In the genomic region with DNA sequence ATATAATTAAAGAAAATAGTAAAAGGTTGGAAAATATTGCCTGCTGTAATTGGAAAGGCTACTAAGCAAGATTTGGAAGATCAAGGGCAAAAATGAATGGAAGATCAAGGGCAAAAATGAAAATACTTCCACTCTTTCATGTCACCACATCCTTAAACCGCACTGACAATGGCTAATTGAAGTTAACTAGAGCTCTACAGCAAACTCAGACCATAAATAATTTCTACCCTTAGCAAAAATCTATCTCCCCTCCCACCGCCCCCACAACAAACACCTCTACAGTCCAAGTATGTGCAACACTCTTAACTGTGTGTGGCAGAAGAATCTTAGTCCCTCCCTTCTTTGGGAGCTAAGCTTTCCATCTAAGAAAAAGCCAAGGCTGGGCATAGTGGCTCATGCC, we compare ENCODE assay signal across 19 cellular contexts. TPM values are rescaled to one million over a fixed set of nuclear protein-coding genes. Genes with fewer than 3 reads are reported as not detected.
DNase-seq lines count a peak whose midpoint lies in the region; ATAC-seq, FAIRE-seq and TF ChIP-seq lines count a peak whose summit lies in the region.
"Had no signal": no experiment of that assay in that cellular context is flagged by ENCODE, and none has a peak within 500 bp of the region (broad histone marks: within the 10 kb centered on the region; RNA-seq: fewer than 3 reads in every experiment).

No MANE protein-coding gene starts in this region.

- H3K79me2 ChIP-seq in endothelial cell of umbilical vein (ENCODE audit: control insufficient read depth, insufficient read depth, low read length): peaks cover 30% of the 10 kb centered on the region

- 93% methylated on average over 2 of the region's 2 CpGs for WGBS in prostate gland

- H2AFZ ChIP-seq in endothelial cell of umbilical vein (ENCODE audit: low read depth, low read length): no peak overlapping the region

- no peak for TF ChIP-seq POLR2A in endothelial cell of umbilical vein (IDR thresholded peaks at IDR 0.05; ENCODE audit: low read depth, low read length)
- TF ChIP-seq POLR2A in GM18505 (IDR thresholded peaks at IDR 0.05; ENCODE audit: borderline replicate concordance, extremely low read depth, insufficient read depth, insufficient read length): no peak
- no peak for TF ChIP-seq POLR2A in prostate gland (IDR thresholded peaks at IDR 0.05)

- peak overlapping the region; percentile 36 for H3K4me2 ChIP-seq in endothelial cell of umbilical vein (ENCODE audit: insufficient read depth, low read length)

- POLR2A ChIA-PET in HEK293 (lab: Yijun Ruan, JAX) (interaction anchor here (1.4 kb wide), 1 partner anchor 26 kb away, joined by 3 read pairs; no protein-coding TSS in a partner anchor), endothelial cell of umbilical vein (lab: Charles Lee) (no interaction called here)

- intact Hi-C loops in endothelial cell of umbilical vein (cut with micrococcal nuclease): loop anchor here (2.0 kb wide), 1 partner anchor 15 kb away; no protein-coding TSS in a partner anchor
- intact Hi-C loops in prostate gland (cut with DNase I): no loop called here

- FAIRE-seq in endothelial cell of umbilical vein (lab: Jason Lieb, UNC): no peak
- FAIRE-seq: GM12878, H54 had no signal

- dilution Hi-C loops in endothelial cell of umbilical vein (cut with MboI; ENCODE audit: extremely low pct_ligation_motif_present, low sequenced_read_pairs): no loop called here

- no peak overlapping the region for H3K9ac ChIP-seq in endothelial cell of umbilical vein (replicated peaks; ENCODE audit: extremely low read depth, insufficient read depth, low read length)

- CTCF ChIA-PET in HEK293 (lab: Yijun Ruan, JAX): no interaction called here
- CTCF ChIA-PET in endothelial cell of umbilical vein (lab: Charles Lee): interaction anchor here (1.4 kb wide), 1 partner anchor 10 kb away, joined by 3 read pairs; no protein-coding TSS in a partner anchor

- BruUV-seq in endothelial cell of umbilical vein (replicated peaks; lab: Mats Ljungman, UMichigan): no TSS peak

- H3K4me3 ChIP-seq in HEK293 (ENCODE audit: low read depth, low read length): no peak overlapping the region
- no peak overlapping the region for H3K4me3 ChIP-seq in endothelial cell of umbilical vein (replicated peaks in 1 of 3; ENCODE audit: insufficient read depth in 1 of 3, low read depth in 1 of 3, low read length in 3 of 3)
- H3K4me3 ChIP-seq in prostate gland: no peak overlapping the region
- H3K4me3 ChIP-seq: GM12878, HAP-1 had no signal

- DNase-seq in RPMI7951 (ENCODE audit: low read depth): peak; percentile 1
- DNase-seq in endothelial cell of umbilical vein (ENCODE audit: low read depth, low spot score): no peak
- DNase-seq in NCI-H128 (lab: John Stamatoyannopoulos, UW; ENCODE audit: unreplicated experiment): no peak
- no peak for DNase-seq in prostate gland (ENCODE audit: low spot score)
- DNase-seq: C1 segment of cervical spinal cord, Caco-2, DMS153, EL, GDM1, GOT3 had no signal

- H3K9me3 ChIP-seq in HEK293 (ENCODE audit: control insufficient read depth, insufficient read depth, low read depth, low read length) (no peaks in the 10 kb centered on the region), endothelial cell of umbilical vein (replicated peaks; ENCODE audit: control insufficient read depth, insufficient read depth, low read length) (no peaks in the 10 kb centered on the region), prostate gland (no peaks in the 10 kb centered on the region)
- H3K9me3 ChIP-seq: Caco-2, HAP-1 had no signal

- peaks cover 19% of the 10 kb centered on the region for H3K4me1 ChIP-seq in HEK293 (ENCODE audit: control insufficient read depth, insufficient read depth, low read length)
- H3K4me1 ChIP-seq in endothelial cell of umbilical vein (ENCODE audit: control insufficient read depth, extremely low read depth, insufficient read depth, low read length): peaks cover 16% of the 10 kb centered on the region
- H3K4me1 ChIP-seq in prostate gland (replicated peaks): no peaks in the 10 kb centered on the region

- TF ChIP-seq CTCF in HEK293 (tag by site-specific recombination; IDR thresholded peaks at IDR 0.05) (no peak), endothelial cell of umbilical vein (IDR thresholded peaks at IDR 0.05; ENCODE audit: extremely low read depth in 1 of 2, insufficient read depth in 1 of 2, low read depth in 1 of 2, low read length in 2 of 2) (no peak), prostate gland (IDR thresholded peaks at IDR 0.05) (no peak)

- no peak for ATAC-seq in GM18505 (IDR thresholded peaks at IDR 0.05; ENCODE audit: unreplicated experiment)
- ATAC-seq: GM12878 had no signal

- no peaks in the 10 kb centered on the region for H3K27me3 ChIP-seq in endothelial cell of umbilical vein (ENCODE audit: control insufficient read depth in 2 of 2, insufficient read depth in 2 of 2, low read length in 2 of 2)
- no peaks in the 10 kb centered on the region for H3K27me3 ChIP-seq in prostate gland (replicated peaks; ENCODE audit: insufficient read depth)

- H3K9me1 ChIP-seq in endothelial cell of umbilical vein (replicated peaks; ENCODE audit: control insufficient read depth, extremely low read depth, insufficient read depth, low read length): no peaks in the 10 kb centered on the region

- H3K36me3 ChIP-seq in HEK293 (ENCODE audit: control insufficient read depth in 2 of 2, insufficient read depth in 1 of 2, low read length in 2 of 2) (no peaks in the 10 kb centered on the region), endothelial cell of umbilical vein (ENCODE audit: control insufficient read depth in 2 of 2, extremely low read depth in 1 of 2, insufficient read depth in 2 of 2, low read length in 2 of 2) (no peaks in the 10 kb centered on the region), prostate gland (no peaks in the 10 kb centered on the region)
- H3K36me3 ChIP-seq: HAP-1 had no signal

- H3K27ac ChIP-seq in HEK293 (ENCODE audit: extremely low read depth, low read depth, low read length) (no peak overlapping the region), endothelial cell of umbilical vein (ENCODE audit: insufficient read depth, low read depth, low read length) (no peak overlapping the region), prostate gland (no peak overlapping the region)

- no peaks in the 10 kb centered on the region for H4K20me1 ChIP-seq in endothelial cell of umbilical vein (replicated peaks; ENCODE audit: control insufficient read depth, extremely low read depth, insufficient read depth, low read length)

TF ChIP-seq in HEK293, 187 proteins besides CTCF, POLR2A, EP300 and RAD21 (continues in another document):
- TF ChIP-seq ZSCAN18 (tag by site-specific recombination; IDR thresholded peaks at IDR 0.05): no peak
- TF ChIP-seq RBAK (tag by site-specific recombination; IDR thresholded peaks at IDR 0.05): no peak

TF ChIP-seq in endothelial cell of umbilical vein, 7 proteins besides CTCF, POLR2A, EP300 and RAD21:
- TF ChIP-seq EZH2 (IDR thresholded peaks at IDR 0.05; ENCODE audit: borderline replicate concordance, low read depth, low read length, severe bottlenecking): no peak

RNA-seq across cellular contexts. Expression of gene ATP11C, which starts 27.1 kb away (rescaled TPM):
- total RNA-seq in RPMI7951 (2014; rRNA removed; shearing (Covaris generic)): 11.0 and 19.9 TPM in 2 replicates
- total RNA-seq in endothelial cell of umbilical vein: 29.5 and 31.8 TPM in 2 replicates
- polyA plus RNA-seq in endothelial cell of umbilical vein: 6.9 and 9.1 TPM in 2 replicates
- 10.8 and 11.1 TPM in 2 replicates for polyA plus RNA-seq in endothelial cell of umbilical vein (2011; cell fraction: cytosol; rRNA removed)
- polyA plus RNA-seq in endothelial cell of umbilical vein (2011; cell fraction: nucleus; rRNA removed): 23.0 and 32.7 TPM in 2 replicates
- 18.4 and 27.5 TPM in 2 replicates for polyA plus RNA-seq in endothelial cell of umbilical vein (2012)
- polyA minus RNA-seq in endothelial cell of umbilical vein: 23.3 and 29.5 TPM in 2 replicates
- 14.3 TPM for polyA minus RNA-seq in endothelial cell of umbilical vein (2011; cell fraction: cytosol; rRNA and poly(A)+ RNA removed)
- 30.4 and 47.4 TPM in 2 replicates for polyA minus RNA-seq in endothelial cell of umbilical vein (2011; cell fraction: nucleus; rRNA and poly(A)+ RNA removed)
- 10 to 100 TPM; 23.2 to 28.3 TPM for total RNA-seq in prostate gland

RNA-seq across cellular contexts. Expression of gene CXorf66, which starts 59.6 kb away (rescaled TPM):
- not detected in 2 replicates for total RNA-seq in RPMI7951 (2014; rRNA removed; shearing (Covaris generic))
- total RNA-seq in endothelial cell of umbilical vein (not detected in 2 replicates), prostate gland (under 1 TPM in 1 of 2 donors, not detected in 1; 0.45 TPM)
- not detected in 2 replicates for polyA plus RNA-seq in endothelial cell of umbilical vein
- polyA plus RNA-seq in endothelial cell of umbilical vein (2011; cell fraction: cytosol; rRNA removed): not detected in 2 replicates
- polyA plus RNA-seq in endothelial cell of umbilical vein (2011; cell fraction: nucleus; rRNA removed): not detected in 2 replicates
- polyA plus RNA-seq in endothelial cell of umbilical vein (2012): not detected in 2 replicates
- polyA minus RNA-seq in endothelial cell of umbilical vein: not detected in 2 replicates
- not detected for polyA minus RNA-seq in endothelial cell of umbilical vein (2011; cell fraction: cytosol; rRNA and poly(A)+ RNA removed)
- polyA minus RNA-seq in endothelial cell of umbilical vein (2011; cell fraction: nucleus; rRNA and poly(A)+ RNA removed): not detected in 2 replicates
- total RNA-seq: A172; A673; Caco-2; CD4-positive, alpha-beta memory T cell; GM12878 had no signal
- polyA plus RNA-seq: BJ; CD4-positive, alpha-beta memory T cell; GM12878 had no signal
